Comparison of ENCODE assay signal across 27 cellular contexts in genomic region chr6:27986928-27987725, GRCh38. TPM values are rescaled to one million over a fixed set of nuclear protein-coding genes. Genes with fewer than 3 reads are reported as not detected.
DNase-seq lines count a peak whose midpoint lies in the region; ATAC-seq and TF ChIP-seq lines count a peak whose summit lies in the region.
"Had no signal": no experiment of that assay in that cellular context is flagged by ENCODE, and none has a peak within 500 bp of the region (broad histone marks: within the 10 kb centered on the region; RNA-seq: fewer than 3 reads in every experiment).

No MANE protein-coding gene starts in this region.

- TF ChIP-seq CTCF in epithelial cell of esophagus (IDR thresholded peaks at IDR 0.05; ENCODE audit: insufficient read depth, low read depth, low read length, missing control alignments): no peak
- TF ChIP-seq CTCF in neural progenitor cell (IDR thresholded peaks at IDR 0.05): no peak

- no peak overlapping the region for H3K27ac Mint-ChIP-seq in activated naive CD4-positive, alpha-beta T cell treated with anti-CD3 and anti-CD28 coated beads, Interleukin-2, amount 50 U/mL, for 72 hours
- H3K27ac Mint-ChIP-seq in neural progenitor cell: no peak overlapping the region
- H3K27ac Mint-ChIP-seq: CD8-positive, alpha-beta memory T cell; memory B cell had no signal

- no peaks in the 10 kb centered on the region for H3K27me3 Mint-ChIP-seq in neural progenitor cell (ENCODE audit: insufficient read depth, low read depth)

- no peaks in the 10 kb centered on the region for H3K36me3 Mint-ChIP-seq in activated naive CD4-positive, alpha-beta T cell treated with anti-CD3 and anti-CD28 coated beads, Interleukin-2, amount 50 U/mL, for 72 hours
- no peaks in the 10 kb centered on the region for H3K36me3 Mint-ChIP-seq in neural progenitor cell
- H3K36me3 Mint-ChIP-seq: CD8-positive, alpha-beta memory T cell had no signal

- no peaks in the 10 kb centered on the region for H3K9me2 ChIP-seq in GM23248 (ENCODE audit: insufficient read depth)

- DNase-seq in GM23248 (peak; percentile 14), RKO (ENCODE audit: low spot score) (peak; percentile 53), epithelial cell of esophagus (ENCODE audit: low read depth) (peak; percentile 59), non-pigmented ciliary epithelial cell (ENCODE audit: low read depth) (peak; percentile 10), DMS114 treated with DMSO at 0.1 percent for 48 hours (lab: John Stamatoyannopoulos, UW; ENCODE audit: unreplicated experiment) (no peak), neural progenitor cell (ENCODE audit: low spot score) (no peak)
- DNase-seq in activated naive CD4-positive, alpha-beta T cell treated with anti-CD3 and anti-CD28 coated beads, Interleukin-2, amount 50 U/mL, for 72 hours (ENCODE audit: low spot score in 2 of 2): no peak
- DNase-seq: activated naive CD4-positive, alpha-beta T cell treated with Interleukin-2 at 50 U/mL for 16 hours; activated T-cell treated with anti-CD3 and anti-CD28 coated beads, Interleukin-2, amount 50 U/mL, for 1 hour; anterior cingulate cortex; CD8-positive, alpha-beta memory T cell; DMS53; effector CD4-positive, alpha-beta T cell; NCI-H1092; NCI-H2029; ovary; SJCRH30; spleen; stimulated activated CD4-positive, alpha-beta T cell treated with anti-CD3 and anti-CD28 coated beads, Interleukin-4, amount 100 ng/mL, for 24 hours; stimulated activated naive CD4-positive, alpha-beta T cell treated with Interleukin-2 at 50 U/mL for 16 hours had no signal

- no peak overlapping the region for H2AFZ ChIP-seq in GM23248
- no peak overlapping the region for H2AFZ ChIP-seq in neural progenitor cell (replicated peaks)

- H3K79me2 ChIP-seq in GM23248 (ENCODE audit: insufficient read depth) (no peaks in the 10 kb centered on the region), neural progenitor cell (ENCODE audit: low read depth) (no peaks in the 10 kb centered on the region)

- H3K27ac ChIP-seq in GM23248: no peak overlapping the region
- H3K27ac ChIP-seq in neural progenitor cell: no peak overlapping the region
- H3K27ac ChIP-seq: ovary, SJCRH30, spleen had no signal

- 0 out of 2 replicates have a peak, but pooled peaks cover 8% of the 10 kb centered on the region for H3K4me1 ChIP-seq in GM23248 (ENCODE audit: insufficient read depth)
- H3K4me1 ChIP-seq in neural progenitor cell: no peaks in the 10 kb centered on the region
- H3K4me1 ChIP-seq: HAP-1, SJCRH30, spleen had no signal

- no peak for ATAC-seq in activated naive CD4-positive, alpha-beta T cell treated with anti-CD3 and anti-CD28 coated beads, Interleukin-2, amount 50 U/mL, for 72 hours
- no peak for ATAC-seq in HG02610 (IDR thresholded peaks at IDR 0.05; ENCODE audit: unreplicated experiment)

- no peaks in the 10 kb centered on the region for H3K9me3 ChIP-seq in GM23248 (ENCODE audit: low read depth)
- H3K9me3 ChIP-seq in neural progenitor cell (ENCODE audit: low read depth): no peaks in the 10 kb centered on the region
- H3K9me3 ChIP-seq: HAP-1, ovary, SJCRH30, spleen had no signal

- H3K36me3 ChIP-seq in GM23248 (ENCODE audit: low read depth): no peaks in the 10 kb centered on the region
- H3K36me3 ChIP-seq in neural progenitor cell: no peaks in the 10 kb centered on the region
- H3K36me3 ChIP-seq: HAP-1, ovary, SJCRH30, spleen had no signal

- H3K4me2 ChIP-seq in GM23248 (ENCODE audit: unreplicated experiment): no peak overlapping the region
- H3K4me2 ChIP-seq in neural progenitor cell: no peak overlapping the region

- no peak overlapping the region for H3K4me3 Mint-ChIP-seq in neural progenitor cell
- H3K4me3 Mint-ChIP-seq: CD8-positive, alpha-beta memory T cell; memory B cell had no signal

- H3K27me3 ChIP-seq in GM23248 (replicated peaks; ENCODE audit: insufficient read depth) (no peaks in the 10 kb centered on the region), neural progenitor cell (peaks cover 72% of the 10 kb centered on the region)
- H3K27me3 ChIP-seq: SJCRH30 had no signal

- in situ Hi-C loops in GM23248 (cut with MboI): no loop called here

- WGBS in GM23248 (ENCODE audit: low coverage in 1 of 2, low lambda C conversion rate in 2 of 2, missing lambda C conversion rate in 2 of 2), 2 experiments: 13% methylated on average over 2 of the region's 2 CpGs

- no peaks in the 10 kb centered on the region for H3K4me1 Mint-ChIP-seq in neural progenitor cell
- H3K4me1 Mint-ChIP-seq: CD8-positive, alpha-beta memory T cell; memory B cell had no signal

- H4K20me1 ChIP-seq in GM23248 (ENCODE audit: insufficient read depth) (no peaks in the 10 kb centered on the region), neural progenitor cell (ENCODE audit: low read depth) (no peaks in the 10 kb centered on the region)

- H3K4me3 ChIP-seq in GM23248 (no peak overlapping the region), epithelial cell of esophagus (ENCODE audit: low read length) (no peak overlapping the region), neural progenitor cell (no peak overlapping the region)
- H3K4me3 ChIP-seq: HAP-1, ovary, SJCRH30, spleen had no signal

- H3F3A ChIP-seq in GM23248 (ENCODE audit: insufficient read depth): no peaks in the 10 kb centered on the region
- H3F3A ChIP-seq in neural progenitor cell (ENCODE audit: low read depth): no peaks in the 10 kb centered on the region

- H3K9me3 Mint-ChIP-seq in activated naive CD4-positive, alpha-beta T cell treated with anti-CD3 and anti-CD28 coated beads, Interleukin-2, amount 50 U/mL, for 72 hours: no peaks in the 10 kb centered on the region
- no peaks in the 10 kb centered on the region for H3K9me3 Mint-ChIP-seq in neural progenitor cell
- H3K9me3 Mint-ChIP-seq: memory B cell had no signal

- no peak overlapping the region for H3K9ac ChIP-seq in GM23248
- H3K9ac ChIP-seq in neural progenitor cell: no peak overlapping the region

RNA-seq across cellular contexts. Expression of gene OR2B6, which starts 30.1 kb away (rescaled TPM):
- total RNA-seq in GM23248 (2014; rRNA removed; shearing (Covaris generic)): not detected in 2 replicates
- polyA plus RNA-seq in GM23248 (2016; fragmentation: Nextera tagmentation; extraction: Ambion mirVana): not detected in 2 replicates
- not detected for total RNA-seq in activated naive CD4-positive, alpha-beta T cell treated with anti-CD3 and anti-CD28 coated beads, Interleukin-2, amount 50 U/mL, for 72 hours
- total RNA-seq in neural progenitor cell (ENCODE audit: low replicate concordance): 0.22 TPM in 1 of 2 replicates, not detected in the other
- total RNA-seq: CD8-positive, alpha-beta memory T cell; cerebellum; HT-29; ovary; SJCRH30; T-helper 1 cell treated with Interleukin-12 subunit alpha and Interleukin-12 subunit beta and Interleukin-4 antibody, amounts not matched to agents 30 ng/mL and 1 ng/mL, for 36 hours had no signal
- polyA plus RNA-seq: CD8-positive, alpha-beta memory T cell; esophagus; ovary had no signal

Comparison
In these comparisons a context has a peak if more than half of its experiments do, and no peak if none do; other contexts are left out.
1. DNase-seq: peak in GM23248 (single experiment), RKO (single experiment), epithelial cell of esophagus (single experiment) and non-pigmented ciliary epithelial cell (single experiment); none in DMS114 treated with DMSO at 0.1 percent for 48 hours (single experiment), activated naive CD4-positive, alpha-beta T cell treated with anti-CD3 and anti-CD28 coated beads, Interleukin-2, amount 50 U/mL, for 72 hours (0 of 2) and neural progenitor cell (single experiment).